Comparison of ENCODE assay signal across 26 cellular contexts in the genomic region with DNA sequence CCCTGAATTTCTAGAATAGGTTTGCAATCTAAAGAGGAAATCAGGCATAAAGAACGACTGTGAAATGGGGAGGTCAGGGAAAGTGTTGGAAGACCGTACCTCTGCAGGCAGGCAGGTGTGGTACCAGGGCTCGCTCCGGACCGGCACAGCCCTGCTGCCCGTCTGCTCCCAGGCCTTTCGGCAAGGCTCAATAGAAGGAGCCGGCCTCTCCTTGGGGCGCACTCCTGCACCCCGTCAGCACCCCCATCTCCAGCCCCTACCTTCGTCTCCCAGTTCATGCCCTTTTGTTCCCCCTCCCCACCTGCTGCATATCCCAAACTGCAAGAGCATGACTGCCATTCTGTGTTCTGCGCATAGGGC.
"Had no signal": no experiment of that assay in that cellular context is flagged by ENCODE, and none has a peak within 500 bp of the region (broad histone marks: within the 10 kb centered on the region; RNA-seq: fewer than 3 reads in every experiment).

No MANE protein-coding gene starts in this region.

- H3K4me3 ChIP-seq: esophagus muscularis mucosa, gastroesophageal sphincter, heart left ventricle, hepatocyte, left ventricle myocardium inferior, lower lobe of right lung, mucosa of descending colon, pancreas, right lobe of liver, suprapubic skin, transverse colon had no signal

- H3K4me1 Mint-ChIP-seq: naive B cell; stimulated activated memory B cell treated with anti-CD40 and anti-IgM and Interleukin-4, amounts not matched to agents 10 μg/mL and 1 μg/mL and 100 μg/mL, for 72 hours had no signal

- H3K9me3 ChIP-seq: neutrophil, pancreas, right lobe of liver had no signal

- H3K27me3 Mint-ChIP-seq: dendritic cell treated with granulocyte-macrophage colony-stimulating factor and Interleukin-4, amounts not matched to agents 40 ng/mL and 50 ng/mL, for 4 days; naive B cell; stimulated activated memory B cell treated with anti-CD40 and anti-IgM and Interleukin-4, amounts not matched to agents 10 μg/mL and 1 μg/mL and 100 μg/mL, for 72 hours had no signal

- H3K27me3 ChIP-seq: foreskin keratinocyte, hepatocyte, pancreas, right lobe of liver, suprapubic skin, transverse colon had no signal

- H3K27ac Mint-ChIP-seq: dendritic cell treated with granulocyte-macrophage colony-stimulating factor and Interleukin-4, amounts not matched to agents 40 ng/mL and 50 ng/mL, for 4 days; naive B cell; natural killer cell treated with Interleukin-12 subunit alpha and Interleukin-12 subunit beta and Interleukin-15 and Interleukin-18, amount 100 ng/mL, for 72 hours; progenitor cell of endocrine pancreas; stimulated activated memory B cell treated with anti-CD40 and anti-IgM and Interleukin-4, amounts not matched to agents 10 μg/mL and 1 μg/mL and 100 μg/mL, for 72 hours had no signal

- DNase-seq: cerebellar nuclear complex; effector CD8-positive, alpha-beta T cell; foreskin keratinocyte; heart left ventricle; left cardiac atrium; left ventricle myocardium inferior; lower lobe of right lung; mucosa of descending colon; naive B cell; pancreas; right lobe of liver; small intestine; stimulated activated CD4-positive, alpha-beta T cell treated with anti-CD3 and anti-CD28 coated beads, Interleukin-2, amount 100 ng/mL, for 24 hours; stimulated activated CD4-positive, alpha-beta T cell treated with anti-CD3 and anti-CD28 coated beads, Interleukin-4, amount 100 ng/mL, for 24 hours; stimulated activated naive CD8-positive, alpha-beta T cell treated with anti-CD3 and anti-CD28 coated beads, Interleukin-15, Interleukin-2, amounts not matched to agents 100 U/mL and 50 U/mL, for 24 hours; transverse colon had no signal

- H3K4me3 Mint-ChIP-seq: dendritic cell treated with granulocyte-macrophage colony-stimulating factor and Interleukin-4, amounts not matched to agents 40 ng/mL and 50 ng/mL, for 4 days; naive B cell; natural killer cell treated with Interleukin-12 subunit alpha and Interleukin-12 subunit beta and Interleukin-15 and Interleukin-18, amount 100 ng/mL, for 72 hours; neural crest cell; stimulated activated memory B cell treated with anti-CD40 and anti-IgM and Interleukin-4, amounts not matched to agents 10 μg/mL and 1 μg/mL and 100 μg/mL, for 72 hours had no signal

- H3K4me1 ChIP-seq: esophagus muscularis mucosa, foreskin keratinocyte, gastroesophageal sphincter, heart left ventricle, left ventricle myocardium inferior, lower lobe of right lung, pancreas, right lobe of liver, suprapubic skin, transverse colon had no signal

- ATAC-seq: foreskin keratinocyte; gastroesophageal sphincter; heart left ventricle; left cardiac atrium; lower lobe of right lung; mucosa of descending colon; natural killer cell treated with Interleukin-12 subunit alpha and Interleukin-12 subunit beta and Interleukin-15 and Interleukin-18, amount 100 ng/mL, for 72 hours; pancreas; right lobe of liver; stimulated activated memory B cell treated with anti-CD40 and anti-IgM and Interleukin-4, amounts not matched to agents 10 μg/mL and 1 μg/mL and 100 μg/mL, for 72 hours; stimulated activated naive CD8-positive, alpha-beta T cell treated with anti-CD3 and anti-CD28 coated beads, Interleukin-15, Interleukin-2, amounts not matched to agents 100 U/mL and 50 U/mL, for 24 hours had no signal

- H3K27ac ChIP-seq: esophagus muscularis mucosa, foreskin keratinocyte, gastroesophageal sphincter, heart left ventricle, hepatocyte, left ventricle myocardium inferior, lower lobe of right lung, neutrophil, pancreas, right lobe of liver, suprapubic skin, transverse colon had no signal

- H3K36me3 ChIP-seq: esophagus muscularis mucosa, gastroesophageal sphincter, heart left ventricle, left ventricle myocardium inferior, lower lobe of right lung, neutrophil, pancreas, right lobe of liver, suprapubic skin, transverse colon had no signal

- H3K36me3 Mint-ChIP-seq: naive B cell; natural killer cell treated with Interleukin-12 subunit alpha and Interleukin-12 subunit beta and Interleukin-15 and Interleukin-18, amount 100 ng/mL, for 72 hours; stimulated activated memory B cell treated with anti-CD40 and anti-IgM and Interleukin-4, amounts not matched to agents 10 μg/mL and 1 μg/mL and 100 μg/mL, for 72 hours had no signal
